Comparison of ENCODE assay signal across 1 cellular context in the genomic region with DNA sequence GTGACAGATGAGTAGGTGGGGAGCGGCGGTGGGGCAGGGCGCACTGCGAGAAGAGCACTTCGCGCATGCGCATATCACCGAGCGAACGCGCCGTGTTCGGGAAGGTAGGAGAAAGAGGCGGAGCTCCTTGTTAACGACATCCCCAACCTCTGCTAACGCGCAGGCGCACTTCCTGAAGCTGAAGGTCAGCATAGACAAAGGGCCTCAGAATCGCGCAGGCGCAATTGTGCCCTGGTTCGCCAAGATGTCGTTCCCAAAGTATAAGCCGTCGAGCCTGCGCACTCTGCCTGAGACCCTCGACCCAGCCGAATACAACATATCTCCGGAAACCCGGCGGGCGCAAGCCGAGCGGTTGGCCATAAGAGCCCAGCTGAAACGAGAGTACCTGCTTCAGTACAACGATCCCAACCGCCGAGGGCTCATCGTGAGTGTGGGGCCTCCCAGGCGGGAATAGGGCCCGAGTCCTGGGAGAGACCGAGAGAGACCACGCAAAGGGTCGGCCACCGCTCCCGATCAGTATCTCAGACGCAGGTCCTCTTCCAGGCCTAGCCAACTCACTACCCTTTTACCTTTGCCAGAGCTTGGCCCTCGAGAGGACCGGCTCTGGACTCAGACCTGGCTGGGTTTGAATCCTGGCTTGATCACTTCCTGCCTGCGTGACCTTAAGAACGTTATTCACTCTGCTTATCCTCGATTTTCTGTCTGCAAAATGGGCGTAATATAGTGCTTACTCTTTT.
TF ChIP-seq lines count a peak whose summit lies in the region.

A gene (plus strand): TSS at position 221 of the 737 bp plus-strand sequence. CDS start 24 bp downstream, at position 245.

TF ChIP-seq in HepG2, 621 proteins besides CTCF, POLR2A, EP300 and RAD21 (continued from another document and continues in another):
- TF ChIP-seq, protein P1, sequence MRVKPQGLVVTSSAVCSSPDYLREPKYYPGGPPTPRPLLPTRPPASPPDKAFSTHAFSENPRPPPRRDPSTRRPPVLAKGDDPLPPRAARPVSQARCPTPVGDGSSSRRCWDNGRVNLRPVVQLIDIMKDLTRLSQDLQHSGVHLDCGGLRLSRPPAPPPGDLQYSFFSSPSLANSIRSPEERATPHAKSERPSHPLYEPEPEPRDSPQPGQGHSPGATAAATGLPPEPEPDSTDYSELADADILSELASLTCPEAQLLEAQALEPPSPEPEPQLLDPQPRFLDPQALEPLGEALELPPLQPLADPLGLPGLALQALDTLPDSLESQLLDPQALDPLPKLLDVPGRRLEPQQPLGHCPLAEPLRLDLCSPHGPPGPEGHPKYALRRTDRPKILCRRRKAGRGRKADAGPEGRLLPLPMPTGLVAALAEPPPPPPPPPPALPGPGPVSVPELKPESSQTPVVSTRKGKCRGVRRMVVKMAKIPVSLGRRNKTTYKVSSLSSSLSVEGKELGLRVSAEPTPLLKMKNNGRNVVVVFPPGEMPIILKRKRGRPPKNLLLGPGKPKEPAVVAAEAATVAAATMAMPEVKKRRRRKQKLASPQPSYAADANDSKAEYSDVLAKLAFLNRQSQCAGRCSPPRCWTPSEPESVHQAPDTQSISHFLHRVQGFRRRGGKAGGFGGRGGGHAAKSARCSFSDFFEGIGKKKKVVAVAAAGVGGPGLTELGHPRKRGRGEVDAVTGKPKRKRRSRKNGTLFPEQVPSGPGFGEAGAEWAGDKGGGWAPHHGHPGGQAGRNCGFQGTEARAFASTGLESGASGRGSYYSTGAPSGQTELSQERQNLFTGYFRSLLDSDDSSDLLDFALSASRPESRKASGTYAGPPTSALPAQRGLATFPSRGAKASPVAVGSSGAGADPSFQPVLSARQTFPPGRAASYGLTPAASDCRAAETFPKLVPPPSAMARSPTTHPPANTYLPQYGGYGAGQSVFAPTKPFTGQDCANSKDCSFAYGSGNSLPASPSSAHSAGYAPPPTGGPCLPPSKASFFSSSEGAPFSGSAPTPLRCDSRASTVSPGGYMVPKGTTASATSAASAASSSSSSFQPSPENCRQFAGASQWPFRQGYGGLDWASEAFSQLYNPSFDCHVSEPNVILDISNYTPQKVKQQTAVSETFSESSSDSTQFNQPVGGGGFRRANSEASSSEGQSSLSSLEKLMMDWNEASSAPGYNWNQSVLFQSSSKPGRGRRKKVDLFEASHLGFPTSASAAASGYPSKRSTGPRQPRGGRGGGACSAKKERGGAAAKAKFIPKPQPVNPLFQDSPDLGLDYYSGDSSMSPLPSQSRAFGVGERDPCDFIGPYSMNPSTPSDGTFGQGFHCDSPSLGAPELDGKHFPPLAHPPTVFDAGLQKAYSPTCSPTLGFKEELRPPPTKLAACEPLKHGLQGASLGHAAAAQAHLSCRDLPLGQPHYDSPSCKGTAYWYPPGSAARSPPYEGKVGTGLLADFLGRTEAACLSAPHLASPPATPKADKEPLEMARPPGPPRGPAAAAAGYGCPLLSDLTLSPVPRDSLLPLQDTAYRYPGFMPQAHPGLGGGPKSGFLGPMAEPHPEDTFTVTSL (CRISPR knock-in tag; IDR thresholded peaks at IDR 0.05; ENCODE audit: borderline replicate concordance): no peak
- TF ChIP-seq ZFP1 (CRISPR knock-in tag; IDR thresholded peaks at IDR 0.05) (no peak), ZNF644 (CRISPR knock-in tag; IDR thresholded peaks at IDR 0.05; ENCODE audit: low read depth) (no peak), ZNF713 (CRISPR knock-in tag; IDR thresholded peaks at IDR 0.05) (no peak), NRL (CRISPR knock-in tag; IDR thresholded peaks at IDR 0.05; ENCODE audit: borderline replicate concordance) (0 out of 2 replicates have a peak, but pooled peaks have one; percentile 14), SATB2 (CRISPR knock-in tag; IDR thresholded peaks at IDR 0.05) (no peak), ZNF530 (CRISPR knock-in tag; IDR thresholded peaks at IDR 0.05; ENCODE audit: low read depth) (no peak), NR2F1 (CRISPR knock-in tag; IDR thresholded peaks at IDR 0.05) (no peak), ZNF138 (CRISPR knock-in tag; IDR thresholded peaks at IDR 0.05; ENCODE audit: low read depth) (peak; percentile 68; the same call in 1 of the 2 replicates), ZNF557 (CRISPR knock-in tag; IDR thresholded peaks at IDR 0.05) (no peak), FOSL2 (CRISPR knock-in tag; IDR thresholded peaks at IDR 0.05) (no peak), RBFOX2 (IDR thresholded peaks at IDR 0.05; ENCODE audit: low read depth, low read length) (peak; percentile 77), FIP1L1 (IDR thresholded peaks at IDR 0.05; ENCODE audit: borderline replicate concordance, insufficient read depth, low read depth, low read length) (no peak), RFX3 (CRISPR knock-in tag; IDR thresholded peaks at IDR 0.05) (no peak), ATM (IDR thresholded peaks at IDR 0.05; ENCODE audit: borderline replicate concordance) (no peak), REXO4 (CRISPR knock-in tag; IDR thresholded peaks at IDR 0.05; ENCODE audit: borderline replicate concordance) (no peak), DNMT1 (CRISPR knock-in tag; IDR thresholded peaks at IDR 0.05) (no peak), ZNF761 (CRISPR knock-in tag; conservative IDR thresholded peaks at IDR 0.05) (no peak), ZNF558 (CRISPR knock-in tag; IDR thresholded peaks at IDR 0.05; ENCODE audit: borderline replicate concordance) (no peak), AHR (CRISPR knock-in tag; IDR thresholded peaks at IDR 0.05) (no peak), PHF20 (CRISPR knock-in tag; IDR thresholded peaks at IDR 0.05) (peak; percentile 66), PCBP2 (optimal IDR thresholded peaks at IDR 0.05; ENCODE audit: low read depth, low read length, poor library complexity, severe bottlenecking) (no peak), ZNF724P (CRISPR knock-in tag; IDR thresholded peaks at IDR 0.05; ENCODE audit: borderline replicate concordance) (0 out of 2 replicates have a peak, but pooled peaks have one; percentile 76), SRY (CRISPR knock-in tag; IDR thresholded peaks at IDR 0.05) (no peak), RFXAP (CRISPR knock-in tag; IDR thresholded peaks at IDR 0.05; ENCODE audit: borderline replicate concordance) (no peak), PTBP1 (IDR thresholded peaks at IDR 0.05; ENCODE audit: low read depth, low read length, poor library complexity, severe bottlenecking) (no peak), ZNF260 (CRISPR knock-in tag; IDR thresholded peaks at IDR 0.05; ENCODE audit: borderline replicate concordance, low read depth) (no peak), ZNF446 (CRISPR knock-in tag; IDR thresholded peaks at IDR 0.05) (no peak), ZNF75D (CRISPR knock-in tag; IDR thresholded peaks at IDR 0.05; ENCODE audit: borderline replicate concordance) (no peak), U2AF2 (IDR thresholded peaks at IDR 0.05; ENCODE audit: low read depth, low read length) (no peak), ZKSCAN1 (IDR thresholded peaks at IDR 0.05; ENCODE audit: low read length) (no peak), ZNF737 (CRISPR knock-in tag; IDR thresholded peaks at IDR 0.05; ENCODE audit: borderline replicate concordance) (no peak), FOXK2 (IDR thresholded peaks at IDR 0.05) (no peak), HMG20B (CRISPR knock-in tag; conservative IDR thresholded peaks at IDR 0.05) (no peak), ZNF546 (CRISPR knock-in tag; conservative IDR thresholded peaks at IDR 0.05) (no peak), PPARG (CRISPR knock-in tag; conservative IDR thresholded peaks at IDR 0.05) (no peak), FOXM1 (CRISPR knock-in tag; IDR thresholded peaks at IDR 0.05) (no peak), CBX1 (IDR thresholded peaks at IDR 0.05; ENCODE audit: low read depth) (peak; percentile 76)
- TF ChIP-seq, protein P2, sequence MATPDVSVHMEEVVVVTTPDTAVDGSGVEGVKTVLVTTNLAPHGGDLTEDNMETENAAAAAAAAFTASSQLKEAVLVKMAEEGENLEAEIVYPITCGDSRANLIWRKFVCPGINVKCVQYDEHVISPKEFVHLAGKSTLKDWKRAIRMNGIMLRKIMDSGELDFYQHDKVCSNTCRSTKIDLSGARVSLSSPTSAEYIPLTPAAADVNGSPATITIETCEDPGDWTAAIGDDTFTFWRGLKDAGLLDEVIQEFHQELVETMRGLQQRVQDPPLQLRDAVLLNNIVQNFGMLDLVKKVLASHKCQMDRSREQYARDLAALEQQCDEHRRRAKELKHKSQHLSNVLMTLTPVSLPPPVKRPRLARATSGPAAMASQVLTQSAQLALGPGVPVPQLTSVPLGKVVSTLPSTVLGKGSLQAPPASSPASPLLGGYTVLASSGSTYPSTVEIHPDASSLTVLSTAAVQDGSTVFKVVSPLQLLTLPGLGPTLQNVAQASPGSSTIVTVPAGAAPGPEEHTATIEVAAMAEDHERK (CRISPR knock-in tag; IDR thresholded peaks at IDR 0.05; ENCODE audit: low read depth): no peak
- TF ChIP-seq, protein P3, sequence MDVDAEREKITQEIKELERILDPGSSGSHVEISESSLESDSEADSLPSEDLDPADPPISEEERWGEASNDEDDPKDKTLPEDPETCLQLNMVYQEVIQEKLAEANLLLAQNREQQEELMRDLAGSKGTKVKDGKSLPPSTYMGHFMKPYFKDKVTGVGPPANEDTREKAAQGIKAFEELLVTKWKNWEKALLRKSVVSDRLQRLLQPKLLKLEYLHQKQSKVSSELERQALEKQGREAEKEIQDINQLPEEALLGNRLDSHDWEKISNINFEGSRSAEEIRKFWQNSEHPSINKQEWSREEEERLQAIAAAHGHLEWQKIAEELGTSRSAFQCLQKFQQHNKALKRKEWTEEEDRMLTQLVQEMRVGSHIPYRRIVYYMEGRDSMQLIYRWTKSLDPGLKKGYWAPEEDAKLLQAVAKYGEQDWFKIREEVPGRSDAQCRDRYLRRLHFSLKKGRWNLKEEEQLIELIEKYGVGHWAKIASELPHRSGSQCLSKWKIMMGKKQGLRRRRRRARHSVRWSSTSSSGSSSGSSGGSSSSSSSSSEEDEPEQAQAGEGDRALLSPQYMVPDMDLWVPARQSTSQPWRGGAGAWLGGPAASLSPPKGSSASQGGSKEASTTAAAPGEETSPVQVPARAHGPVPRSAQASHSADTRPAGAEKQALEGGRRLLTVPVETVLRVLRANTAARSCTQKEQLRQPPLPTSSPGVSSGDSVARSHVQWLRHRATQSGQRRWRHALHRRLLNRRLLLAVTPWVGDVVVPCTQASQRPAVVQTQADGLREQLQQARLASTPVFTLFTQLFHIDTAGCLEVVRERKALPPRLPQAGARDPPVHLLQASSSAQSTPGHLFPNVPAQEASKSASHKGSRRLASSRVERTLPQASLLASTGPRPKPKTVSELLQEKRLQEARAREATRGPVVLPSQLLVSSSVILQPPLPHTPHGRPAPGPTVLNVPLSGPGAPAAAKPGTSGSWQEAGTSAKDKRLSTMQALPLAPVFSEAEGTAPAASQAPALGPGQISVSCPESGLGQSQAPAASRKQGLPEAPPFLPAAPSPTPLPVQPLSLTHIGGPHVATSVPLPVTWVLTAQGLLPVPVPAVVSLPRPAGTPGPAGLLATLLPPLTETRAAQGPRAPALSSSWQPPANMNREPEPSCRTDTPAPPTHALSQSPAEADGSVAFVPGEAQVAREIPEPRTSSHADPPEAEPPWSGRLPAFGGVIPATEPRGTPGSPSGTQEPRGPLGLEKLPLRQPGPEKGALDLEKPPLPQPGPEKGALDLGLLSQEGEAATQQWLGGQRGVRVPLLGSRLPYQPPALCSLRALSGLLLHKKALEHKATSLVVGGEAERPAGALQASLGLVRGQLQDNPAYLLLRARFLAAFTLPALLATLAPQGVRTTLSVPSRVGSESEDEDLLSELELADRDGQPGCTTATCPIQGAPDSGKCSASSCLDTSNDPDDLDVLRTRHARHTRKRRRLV (CRISPR knock-in tag; IDR thresholded peaks at IDR 0.05): no peak
- TF ChIP-seq, protein P4, sequence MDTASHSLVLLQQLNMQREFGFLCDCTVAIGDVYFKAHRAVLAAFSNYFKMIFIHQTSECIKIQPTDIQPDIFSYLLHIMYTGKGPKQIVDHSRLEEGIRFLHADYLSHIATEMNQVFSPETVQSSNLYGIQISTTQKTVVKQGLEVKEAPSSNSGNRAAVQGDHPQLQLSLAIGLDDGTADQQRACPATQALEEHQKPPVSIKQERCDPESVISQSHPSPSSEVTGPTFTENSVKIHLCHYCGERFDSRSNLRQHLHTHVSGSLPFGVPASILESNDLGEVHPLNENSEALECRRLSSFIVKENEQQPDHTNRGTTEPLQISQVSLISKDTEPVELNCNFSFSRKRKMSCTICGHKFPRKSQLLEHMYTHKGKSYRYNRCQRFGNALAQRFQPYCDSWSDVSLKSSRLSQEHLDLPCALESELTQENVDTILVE (CRISPR knock-in tag; IDR thresholded peaks at IDR 0.05): no peak
- TF ChIP-seq, protein P5, sequence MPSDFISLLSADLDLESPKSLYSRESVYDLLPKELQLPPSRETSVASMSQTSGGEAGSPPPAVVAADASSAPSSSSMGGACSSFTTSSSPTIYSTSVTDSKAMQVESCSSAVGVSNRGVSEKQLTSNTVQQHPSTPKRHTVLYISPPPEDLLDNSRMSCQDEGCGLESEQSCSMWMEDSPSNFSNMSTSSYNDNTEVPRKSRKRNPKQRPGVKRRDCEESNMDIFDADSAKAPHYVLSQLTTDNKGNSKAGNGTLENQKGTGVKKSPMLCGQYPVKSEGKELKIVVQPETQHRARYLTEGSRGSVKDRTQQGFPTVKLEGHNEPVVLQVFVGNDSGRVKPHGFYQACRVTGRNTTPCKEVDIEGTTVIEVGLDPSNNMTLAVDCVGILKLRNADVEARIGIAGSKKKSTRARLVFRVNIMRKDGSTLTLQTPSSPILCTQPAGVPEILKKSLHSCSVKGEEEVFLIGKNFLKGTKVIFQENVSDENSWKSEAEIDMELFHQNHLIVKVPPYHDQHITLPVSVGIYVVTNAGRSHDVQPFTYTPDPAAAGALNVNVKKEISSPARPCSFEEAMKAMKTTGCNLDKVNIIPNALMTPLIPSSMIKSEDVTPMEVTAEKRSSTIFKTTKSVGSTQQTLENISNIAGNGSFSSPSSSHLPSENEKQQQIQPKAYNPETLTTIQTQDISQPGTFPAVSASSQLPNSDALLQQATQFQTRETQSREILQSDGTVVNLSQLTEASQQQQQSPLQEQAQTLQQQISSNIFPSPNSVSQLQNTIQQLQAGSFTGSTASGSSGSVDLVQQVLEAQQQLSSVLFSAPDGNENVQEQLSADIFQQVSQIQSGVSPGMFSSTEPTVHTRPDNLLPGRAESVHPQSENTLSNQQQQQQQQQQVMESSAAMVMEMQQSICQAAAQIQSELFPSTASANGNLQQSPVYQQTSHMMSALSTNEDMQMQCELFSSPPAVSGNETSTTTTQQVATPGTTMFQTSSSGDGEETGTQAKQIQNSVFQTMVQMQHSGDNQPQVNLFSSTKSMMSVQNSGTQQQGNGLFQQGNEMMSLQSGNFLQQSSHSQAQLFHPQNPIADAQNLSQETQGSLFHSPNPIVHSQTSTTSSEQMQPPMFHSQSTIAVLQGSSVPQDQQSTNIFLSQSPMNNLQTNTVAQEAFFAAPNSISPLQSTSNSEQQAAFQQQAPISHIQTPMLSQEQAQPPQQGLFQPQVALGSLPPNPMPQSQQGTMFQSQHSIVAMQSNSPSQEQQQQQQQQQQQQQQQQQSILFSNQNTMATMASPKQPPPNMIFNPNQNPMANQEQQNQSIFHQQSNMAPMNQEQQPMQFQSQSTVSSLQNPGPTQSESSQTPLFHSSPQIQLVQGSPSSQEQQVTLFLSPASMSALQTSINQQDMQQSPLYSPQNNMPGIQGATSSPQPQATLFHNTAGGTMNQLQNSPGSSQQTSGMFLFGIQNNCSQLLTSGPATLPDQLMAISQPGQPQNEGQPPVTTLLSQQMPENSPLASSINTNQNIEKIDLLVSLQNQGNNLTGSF (CRISPR knock-in tag; IDR thresholded peaks at IDR 0.05): no peak
